Comparison of ENCODE assay signal across 22 cellular contexts in the genomic region with DNA sequence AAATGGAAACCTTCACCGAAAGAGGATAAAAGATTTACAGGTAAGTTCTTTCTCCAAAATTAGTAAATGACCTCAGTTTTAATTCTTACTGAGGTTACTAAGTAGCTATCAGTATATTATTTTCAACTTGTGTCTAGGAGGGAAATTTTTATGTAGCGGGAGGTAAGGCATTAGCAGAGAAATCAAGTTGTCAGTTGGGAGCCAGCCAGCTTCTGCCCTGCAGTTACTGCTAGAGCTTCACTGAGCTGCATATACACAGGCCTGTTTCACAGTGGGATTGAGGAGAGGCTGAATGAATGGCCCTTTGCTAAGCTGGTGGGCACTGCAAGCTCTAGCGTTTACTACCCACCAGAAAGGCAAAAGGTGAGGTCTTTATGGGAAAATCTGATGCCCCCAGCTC.
"Had no signal": no experiment of that assay in that cellular context is flagged by ENCODE, and none has a peak within 500 bp of the region (broad histone marks: within the 10 kb centered on the region; RNA-seq: fewer than 3 reads in every experiment).

No MANE protein-coding gene starts in this region.

- H3K36me3 ChIP-seq: esophagus muscularis mucosa, gastroesophageal sphincter, heart left ventricle, left lung, neutrophil, pancreas, right lobe of liver, vagina had no signal

- H3K4me1 ChIP-seq: esophagus muscularis mucosa, foreskin keratinocyte, gastroesophageal sphincter, left lung, pancreas, right lobe of liver, vagina had no signal

- H3K36me3 Mint-ChIP-seq: naive thymus-derived CD8-positive, alpha-beta T cell; stimulated activated naive B cell treated with anti-CD40 and anti-IgM and Interleukin-4, amounts not matched to agents 10 μg/mL and 1 μg/mL and 100 μg/mL, for 72 hours had no signal

- H3K4me3 ChIP-seq: dorsolateral prefrontal cortex, esophagus muscularis mucosa, gastroesophageal sphincter, heart left ventricle, left lung, pancreas, right lobe of liver, vagina had no signal

- H3K27ac ChIP-seq: dorsolateral prefrontal cortex, esophagus muscularis mucosa, foreskin keratinocyte, gastroesophageal sphincter, heart left ventricle, left lung, neutrophil, pancreas, right lobe of liver, vagina had no signal

- H3K4me1 Mint-ChIP-seq: naive thymus-derived CD8-positive, alpha-beta T cell; stimulated activated naive B cell treated with anti-CD40 and anti-IgM and Interleukin-4, amounts not matched to agents 10 μg/mL and 1 μg/mL and 100 μg/mL, for 72 hours had no signal

- H3K27ac Mint-ChIP-seq: naive thymus-derived CD8-positive, alpha-beta T cell; stimulated activated naive B cell treated with anti-CD40 and anti-IgM and Interleukin-4, amounts not matched to agents 10 μg/mL and 1 μg/mL and 100 μg/mL, for 72 hours; stimulated activated naive CD8-positive, alpha-beta T cell treated with anti-CD3 and anti-CD28 coated beads, Interleukin-15, Interleukin-2, amounts not matched to agents 100 ng/mL and 50 ng/mL, for 24 hours had no signal

- H3K9me3 ChIP-seq: esophagus muscularis mucosa, gastroesophageal sphincter, left lung, neutrophil, pancreas, right lobe of liver, vagina had no signal

- H3K4me3 Mint-ChIP-seq: naive thymus-derived CD8-positive, alpha-beta T cell; stimulated activated naive B cell treated with anti-CD40 and anti-IgM and Interleukin-4, amounts not matched to agents 10 μg/mL and 1 μg/mL and 100 μg/mL, for 72 hours; stimulated activated naive CD8-positive, alpha-beta T cell treated with anti-CD3 and anti-CD28 coated beads, Interleukin-15, Interleukin-2, amounts not matched to agents 100 ng/mL and 50 ng/mL, for 24 hours had no signal

- ATAC-seq: foreskin keratinocyte; gastroesophageal sphincter; heart left ventricle; left cardiac atrium; naive thymus-derived CD8-positive, alpha-beta T cell; right lobe of liver; stimulated activated naive B cell treated with anti-CD40 and anti-IgM and Interleukin-4, amounts not matched to agents 10 μg/mL and 1 μg/mL and 100 μg/mL, for 72 hours had no signal

- H3K9me3 Mint-ChIP-seq: stimulated activated naive CD8-positive, alpha-beta T cell treated with anti-CD3 and anti-CD28 coated beads, Interleukin-15, Interleukin-2, amounts not matched to agents 100 ng/mL and 50 ng/mL, for 24 hours had no signal

- DNase-seq: dorsolateral prefrontal cortex; effector CD4-positive, alpha-beta T cell; foreskin keratinocyte; heart left ventricle; hippocampal formation; left cardiac atrium; left lung; mesendoderm; naive thymus-derived CD8-positive, alpha-beta T cell; pancreas; retina; right lobe of liver; small intestine; stimulated activated CD4-positive, alpha-beta T cell treated with anti-CD3 and anti-CD28 coated beads, Interleukin-15, amount 100 ng/mL, for 24 hours; stimulated activated CD4-positive, alpha-beta T cell treated with anti-CD3 and anti-CD28 coated beads, Interleukin-2, amount 100 ng/mL, for 48 hours; stimulated activated naive B cell treated with anti-CD40 and anti-IgM and Interleukin-4, amounts not matched to agents 10 μg/mL and 1 μg/mL and 100 μg/mL, for 72 hours; trophoblast cell had no signal

- H3K27me3 ChIP-seq: dorsolateral prefrontal cortex, esophagus muscularis mucosa, gastroesophageal sphincter, heart left ventricle, left lung, neutrophil, pancreas, right lobe of liver, vagina had no signal
